In the genomic region with DNA sequence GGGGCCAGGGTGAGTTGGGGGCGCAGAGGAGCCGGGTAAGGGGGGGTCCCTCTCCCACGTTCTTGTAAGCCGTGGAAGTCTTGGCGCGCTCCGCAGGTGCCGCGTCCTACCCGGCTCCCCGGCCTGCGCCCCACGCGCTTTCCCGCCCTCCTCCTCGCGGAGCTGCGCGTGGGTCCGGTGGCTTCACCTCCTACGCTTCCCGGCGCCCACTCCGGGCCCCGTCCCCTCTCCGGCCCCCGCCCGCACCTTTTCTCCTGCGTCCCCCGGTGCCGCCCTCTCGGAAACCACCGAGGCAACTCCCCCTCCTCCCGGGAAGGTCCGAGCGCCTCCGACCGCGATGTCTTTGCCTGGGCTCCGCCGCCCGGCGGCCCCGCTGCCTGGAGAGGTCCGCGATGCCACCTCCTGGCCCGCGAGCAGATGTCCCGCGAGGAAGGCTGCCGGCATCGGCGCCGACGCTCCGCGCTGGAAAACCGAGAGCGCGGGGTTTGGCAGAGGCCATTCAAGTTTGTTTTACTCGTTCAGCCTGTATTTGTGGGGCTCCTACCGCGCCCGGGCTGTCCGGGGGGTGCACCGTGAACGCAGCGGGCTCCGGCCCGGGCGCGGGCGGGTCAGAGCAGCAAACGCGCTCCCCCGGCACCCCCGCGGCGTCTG, we compare ENCODE assay signal across 12 cellular contexts. TPM values are rescaled to one million over a fixed set of nuclear protein-coding genes. Genes with fewer than 3 reads are reported as not detected.
DNase-seq lines count a peak whose midpoint lies in the region; ATAC-seq, FAIRE-seq and TF ChIP-seq lines count a peak whose summit lies in the region.
"Had no signal": no experiment of that assay in that cellular context is flagged by ENCODE, and none has a peak within 500 bp of the region (broad histone marks: within the 10 kb centered on the region; RNA-seq: fewer than 3 reads in every experiment).

No MANE protein-coding gene starts in this region.

- H3K4me3 ChIP-seq in A549 (peak overlapping the region; percentile 35), H1 (ENCODE audit: extremely low read depth in 1 of 4, insufficient read depth in 2 of 4, low read depth in 3 of 4, low read length in 4 of 4) (peak overlapping the region; percentile 18 to 62 (median 40)), left lung (no peak overlapping the region), OCI-LY7 (ENCODE audit: low read depth, low read length, poor library complexity, severe bottlenecking) (no peak overlapping the region)
- H3K4me3 ChIP-seq: thoracic aorta had no signal

- H2AK5ac ChIP-seq in H1 (ENCODE audit: low read depth, low read length): no peak overlapping the region

- TF ChIP-seq EP300 in A549 (IDR thresholded peaks at IDR 0.05): no peak
- no peak for TF ChIP-seq EP300 in H1 (IDR thresholded peaks at IDR 0.05; ENCODE audit: borderline replicate concordance in 1 of 2, low read depth in 2 of 2, low read length in 2 of 2)

- H3K27ac ChIP-seq in A549 (no peak overlapping the region), H1 (ENCODE audit: low read depth, low read length) (no peak overlapping the region), left lung (no peak overlapping the region), OCI-LY7 (ENCODE audit: low read depth, low read length, poor library complexity, severe bottlenecking) (no peak overlapping the region)
- H3K27ac ChIP-seq: HL-60, skin epidermis, thoracic aorta had no signal

- peaks cover 26% of the 10 kb centered on the region for H3K4me1 ChIP-seq in A549
- peaks cover 0 to 22% (median 10%) of the 10 kb centered on the region in 4 experiments; a peak in 6 of 7 replicates for H3K4me1 ChIP-seq in H1 (replicated peaks in 1 of 4; ENCODE audit: control insufficient read depth in 3 of 4, insufficient read depth in 4 of 4, low read length in 3 of 4)
- peaks cover 11 to 34% of the 10 kb centered on the region in 2 donors for H3K4me1 ChIP-seq in left lung
- no peaks in the 10 kb centered on the region for H3K4me1 ChIP-seq in OCI-LY7 (ENCODE audit: insufficient read depth, low read length, poor library complexity, severe bottlenecking)

- intact Hi-C loops in left lung (cut with DNase I) (no loop called here), OCI-LY7 (cut with micrococcal nuclease; ENCODE audit: unreplicated experiment) (no loop called here)

- H4K5ac ChIP-seq in H1 (ENCODE audit: insufficient read length, low read depth, low read length): no peak overlapping the region

- H3K36me3 ChIP-seq in H1 (ENCODE audit: control insufficient read depth in 2 of 4, insufficient read depth in 4 of 4, low read length in 3 of 4) (peaks cover 0 to 28% (median 0%) of the 10 kb centered on the region in 4 experiments; a peak in 2 of 8 replicates), left lung (peaks cover 0 to 7% of the 10 kb centered on the region in 2 donors), OCI-LY7 (ENCODE audit: insufficient read depth, low read length) (no peaks in the 10 kb centered on the region)

- H2BK15ac ChIP-seq in H1 (ENCODE audit: low read length): no peak overlapping the region

- H2AFZ ChIP-seq in H1 (ENCODE audit: low read length) (no peak overlapping the region), OCI-LY7 (ENCODE audit: low read length) (no peak overlapping the region)

- no TSS peak for BruUV-seq in OCI-LY7 (replicated peaks; lab: Mats Ljungman, UMichigan)

- no peak overlapping the region for H4K91ac ChIP-seq in H1 (replicated peaks; ENCODE audit: insufficient read length, low read length)

- H4K8ac ChIP-seq in H1 (ENCODE audit: extremely low read depth, insufficient read depth, low read length): no peak overlapping the region

- no peak overlapping the region for H3K56ac ChIP-seq in H1 (replicated peaks; ENCODE audit: insufficient read length, low read depth, low read length)

- ATAC-seq in A549: peak; percentile 41 to 70; a peak in 5 of 6 replicates
- peak; percentile 40 for ATAC-seq in left lung
- no peak for ATAC-seq in HG03039 (IDR thresholded peaks at IDR 0.05; ENCODE audit: unreplicated experiment)

- no peak overlapping the region for H3K14ac ChIP-seq in H1 (ENCODE audit: insufficient read length)

- H3K4me2 ChIP-seq in A549 (peak overlapping the region; percentile 95), H1 (ENCODE audit: insufficient read depth in 1 of 2, low read depth in 2 of 2, low read length in 2 of 2) (peak overlapping the region; percentile 46 to 78), OCI-LY7 (ENCODE audit: low read length) (no peak overlapping the region)

- peaks cover 7% of the 10 kb centered on the region; the same call in 1 of the 2 replicates for H3K23me2 ChIP-seq in H1 (ENCODE audit: low read depth, low read length)

- H3K9ac ChIP-seq in H1 (replicated peaks in 1 of 4; ENCODE audit: extremely low read depth in 1 of 4, low read depth in 3 of 4, low read length in 3 of 4): no peak overlapping the region

- H3K79me1 ChIP-seq in H1 (ENCODE audit: low read depth, low read length): no peaks in the 10 kb centered on the region

- 5% methylated on average over 31 of the region's 79 CpGs for WGBS in A549 (ENCODE audit: missing lambda C conversion rate)
- WGBS in H1 (ENCODE audit: extremely low coverage in 1 of 2, insufficient coverage in 1 of 2, insufficient read length in 1 of 2, insufficient replicate concordance in 2 of 2, low coverage in 1 of 2, low lambda C conversion rate in 2 of 2, missing lambda C conversion rate in 1 of 2), 2 experiments: 4% methylated on average over 39 of the region's 79 CpGs; no CpG with 5 or more reads in 1 of the 2 experiments

- no peak overlapping the region for H2BK5ac ChIP-seq in H1 (ENCODE audit: low read depth, low read length)

- no peak overlapping the region for H2BK120ac ChIP-seq in H1 (replicated peaks; ENCODE audit: low read depth, low read length)

- H3K79me2 ChIP-seq in H1 (ENCODE audit: control insufficient read depth in 1 of 2, insufficient read depth in 2 of 2, low read length in 2 of 2): no peaks in the 10 kb centered on the region
- no peaks in the 10 kb centered on the region for H3K79me2 ChIP-seq in OCI-LY7 (ENCODE audit: insufficient read depth, low read depth, low read length)

- H3K23ac ChIP-seq in H1 (ENCODE audit: insufficient read length): no peak overlapping the region

- H3K9me3 ChIP-seq in A549 (no peaks in the 10 kb centered on the region), H1 (ENCODE audit: insufficient read depth in 2 of 2, low read depth in 1 of 2, low read length in 1 of 2) (no peaks in the 10 kb centered on the region; a peak in 1 of 4 replicates), left lung (no peaks in the 10 kb centered on the region), OCI-LY7 (ENCODE audit: low read length) (no peaks in the 10 kb centered on the region)

- no peak for FAIRE-seq in A549 (lab: Jason Lieb, UNC)
- no peak for FAIRE-seq in H1 (lab: Jason Lieb, UNC)

- CTCF ChIA-PET in A549 (lab: Yijun Ruan, JAX): interaction anchor here (0.7 to 4.6 kb wide), 2 partner anchors 18 to 133 kb away, joined by 3 to 41 read pairs; no protein-coding TSS in a partner anchor
- CTCF ChIA-PET in HEK293T (lab: Yijun Ruan, JAX): no interaction called here
- CTCF ChIA-PET in H1 (lab: Charles Lee; ENCODE audit: partially characterized antibody): interaction anchor here (1.0 kb wide), 1 partner anchor 133 kb away, joined by 3 read pairs; no protein-coding TSS in a partner anchor
- CTCF ChIA-PET in OCI-LY7 (lab: Charles Lee; ENCODE audit: unreplicated experiment): no interaction called here

- DNase-seq in A549 (ENCODE audit: low read depth in 1 of 2, low spot score in 1 of 2) (peak; percentile 40 to 55), HEK293T (ENCODE audit: extremely low spot score) (peak; percentile 71), H1 (ENCODE audit: low read depth in 1 of 2, low spot score in 2 of 2) (no peak), left lung (no peak), NCI-H82 (lab: John Stamatoyannopoulos, UW) (no peak), OCI-LY7 (ENCODE audit: low spot score) (no peak), HuH-7 (ENCODE audit: low spot score) (no peak)
- DNase-seq: NCI-H524 treated with DMSO at 0.1 percent for 48 hours had no signal

- no peak overlapping the region; the same call in 1 of the 2 replicates for H3K18ac ChIP-seq in H1 (ENCODE audit: extremely low read depth, low read length)

- H4K20me1 ChIP-seq in H1 (replicated peaks in 1 of 2; ENCODE audit: control insufficient read depth in 1 of 2, insufficient read depth in 2 of 2, low read length in 2 of 2): peaks cover 5 to 11% of the 10 kb centered on the region in 2 experiments
- no peaks in the 10 kb centered on the region for H4K20me1 ChIP-seq in OCI-LY7 (ENCODE audit: insufficient read depth, low read length)

- no peak overlapping the region for H2BK12ac ChIP-seq in H1 (ENCODE audit: low read depth, low read length)

- no peak overlapping the region for H3K4ac ChIP-seq in H1 (replicated peaks; ENCODE audit: insufficient read length, low read depth, low read length)

- POLR2A ChIA-PET in A549 (lab: Yijun Ruan, JAX): no interaction called here
- POLR2A ChIA-PET in HEK293T (lab: Yijun Ruan, JAX): no interaction called here
- POLR2A ChIA-PET in H1 (lab: Charles Lee; ENCODE audit: partially characterized antibody): interaction anchor here (0.6 kb wide), 1 partner anchor 70 kb away, joined by 3 read pairs; no protein-coding TSS in a partner anchor
- POLR2A ChIA-PET in OCI-LY7 (lab: Charles Lee): no interaction called here

- no peak for TF ChIP-seq POLR2A in A549 (IDR thresholded peaks at IDR 0.05; ENCODE audit: low read length)
- no peak for TF ChIP-seq POLR2A in H1 (IDR thresholded peaks at IDR 0.05; ENCODE audit: control extremely low read depth in 1 of 2, low read depth in 2 of 2, low read length in 2 of 2)

- no peaks in the 10 kb centered on the region for H3K9me2 ChIP-seq in OCI-LY7 (ENCODE audit: insufficient read depth, low read length)

- H2BK20ac ChIP-seq in H1 (ENCODE audit: low read length): no peak overlapping the region

- TF ChIP-seq CTCF in A549 (IDR thresholded peaks at IDR 0.05) (peak; percentile 16; the same call in 1 of the 3 replicates), H1 (IDR thresholded peaks at IDR 0.05; ENCODE audit: control extremely low read depth in 1 of 3, insufficient read depth in 1 of 3, low read depth in 1 of 3, low read length in 3 of 3) (peak in 1 of 3 experiments; percentile 14; a peak in 1 of 4 replicates), left lung (IDR thresholded peaks at IDR 0.05) (no peak), OCI-LY7 (conservative IDR thresholded peaks at IDR 0.05; ENCODE audit: low read length) (no peak)

- peak; percentile 32 to 52; a peak in 4 of 5 replicates for TF ChIP-seq RAD21 in A549 (conservative IDR thresholded peaks at IDR 0.05 in 1 of 2, IDR thresholded peaks at IDR 0.05 in 1 of 2)
- peak in 1 of 2 experiments; percentile 46; a peak in 2 of 4 replicates for TF ChIP-seq RAD21 in H1 (IDR thresholded peaks at IDR 0.05 in 1 of 2, conservative IDR thresholded peaks at IDR 0.05 in 1 of 2; ENCODE audit: low read depth in 2 of 2, low read length in 2 of 2)

- peaks cover 66 to 75% (median 74%) of the 10 kb centered on the region in 4 experiments for H3K27me3 ChIP-seq in H1 (replicated peaks in 1 of 4; ENCODE audit: control insufficient read depth in 3 of 4, extremely low read depth in 1 of 4, insufficient read depth in 3 of 4, low read length in 3 of 4)
- peaks cover 60 to 91% of the 10 kb centered on the region in 2 donors for H3K27me3 ChIP-seq in left lung

RNA-seq across cellular contexts. Expression of a gene that starts 2.4 kb away (rescaled TPM):
- polyA plus RNA-seq in A549 (2011; rRNA removed) (not detected in 2 replicates), A549 (2017; fragmentation: RNase III; extraction: RNeasy Plus Mini Kit Qiagen cat#74134 plus additional on column Dnase treatment) (not detected in 3 replicates), H1 (2011; rRNA removed) (0.06 and 0.14 TPM in 2 replicates)
- 0.01 TPM in 1 of 2 replicates, not detected in the other for polyA plus RNA-seq in A549 (2012; cell fraction: cytosol; rRNA removed)
- not detected in 2 replicates for polyA plus RNA-seq in A549 (2012; cell fraction: nucleus; rRNA removed)
- not detected in 2 replicates for polyA minus RNA-seq in A549 (2011; rRNA and poly(A)+ RNA removed)
- not detected in 2 replicates for total RNA-seq in H1 (2021; fragmentation: NEBNext Ultra II Directional; extraction: Animal tissue kit (Norgen Biotek cat#: 25700))
- polyA plus RNA-seq in H1 (2011; cell fraction: cytosol; rRNA removed): 0.09 TPM
- 0.11 TPM for polyA plus RNA-seq in H1 (2011; cell fraction: nucleus; rRNA removed)
- polyA plus RNA-seq in H1 (2012, experiment 1 of 2): 2.4 to 6.7 TPM (median 4.4 TPM) in 4 replicates
- polyA plus RNA-seq in H1 (2012, experiment 2 of 2): 0.08 TPM
- not detected for polyA plus RNA-seq in H1 (2013, experiment 1 of 2)
- polyA plus RNA-seq in H1 (2013, experiment 2 of 2): not detected
- polyA minus RNA-seq in H1 (2011; rRNA and poly(A)+ RNA removed): not detected in 2 replicates
- polyA minus RNA-seq in H1 (2011; cell fraction: cytosol; rRNA and poly(A)+ RNA removed): not detected
- polyA minus RNA-seq in H1 (2011; cell fraction: nucleus; rRNA and poly(A)+ RNA removed): not detected
- total RNA-seq in left lung (not detected), OCI-LY7 (2022) (not detected in 2 replicates)
- total RNA-seq in OCI-LY7 (2014; rRNA removed; shearing (Covaris generic)): not detected in 2 replicates

Comparison
In these comparisons a context has a peak if more than half of its experiments do, and no peak if none do; other contexts are left out.
1. DNase-seq: peak in A549 (2 of 2) and HEK293T (single experiment); none in H1 (0 of 2), left lung (0 of 2), NCI-H82 (single experiment), OCI-LY7 (single experiment) and HuH-7 (single experiment).
2. H3K4me3 ChIP-seq: peak in A549 (single experiment) and H1 (4 of 4); none in left lung (0 of 2) and OCI-LY7 (single experiment).
3. CTCF ChIA-PET loops: an anchor here in A549 (0.7 to 4.6 kb wide) and H1 (1.0 kb wide); none called in HEK293T and OCI-LY7.